ENCODE assay signal across 21 cellular contexts in the genomic region with DNA sequence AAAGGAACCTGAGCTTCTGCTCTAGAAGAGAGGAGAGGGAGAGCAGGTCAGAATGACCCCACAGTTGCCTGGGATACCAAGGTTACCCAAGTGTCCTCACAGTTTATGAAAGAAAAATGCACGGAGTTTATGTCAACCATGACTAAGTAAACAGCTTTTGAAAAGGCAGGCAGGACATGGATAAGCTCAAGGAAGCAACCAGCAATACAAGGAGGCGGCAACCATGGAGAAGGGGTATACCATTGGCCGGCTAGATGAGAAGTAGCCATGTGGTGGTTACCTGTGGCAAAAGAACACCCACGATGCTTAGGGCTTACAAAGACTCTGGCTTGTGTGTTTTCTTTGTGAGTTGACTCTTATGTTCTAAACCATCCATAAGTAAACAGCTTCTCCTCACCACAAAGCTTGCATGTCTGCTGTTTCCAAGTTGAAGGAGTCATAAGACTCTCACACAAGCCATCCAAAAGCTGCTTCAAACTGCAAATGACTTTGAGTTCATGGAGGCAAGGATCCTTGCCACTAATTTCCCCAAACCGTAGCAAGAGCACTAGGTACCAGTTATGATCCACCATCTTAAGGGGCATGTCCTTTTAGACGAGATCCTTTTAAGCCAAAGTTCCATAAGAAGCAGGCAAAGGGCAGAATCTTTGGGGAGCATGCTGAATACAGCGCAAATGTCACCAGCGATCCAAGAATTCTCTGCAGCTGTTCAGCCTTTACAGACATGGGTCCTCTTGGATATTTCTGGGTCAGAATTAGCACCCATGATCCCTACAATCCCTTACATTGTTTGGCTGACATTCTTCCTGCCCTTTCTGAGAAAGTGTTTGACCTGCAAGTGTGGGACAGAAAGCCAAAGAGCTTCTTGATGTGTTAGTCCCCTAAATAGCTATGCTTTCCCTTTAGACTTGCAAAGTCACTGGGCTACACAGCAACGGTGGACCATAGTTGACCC.
DNase-seq lines count a peak whose midpoint lies in the region; ATAC-seq and TF ChIP-seq lines count a peak whose summit lies in the region.
"Had no signal": no experiment of that assay in that cellular context is flagged by ENCODE, and none has a peak within 500 bp of the region (broad histone marks: within the 10 kb centered on the region; RNA-seq: fewer than 3 reads in every experiment).

No MANE protein-coding gene starts in this region.

- no peak overlapping the region for H3K4me2 ChIP-seq in GM23338
- H3K4me2 ChIP-seq: KMS-11 had no signal

- no peaks in the 10 kb centered on the region for H3F3A ChIP-seq in GM23338 (replicated peaks; ENCODE audit: low read depth)

- H3K4me3 Mint-ChIP-seq in GM23338, result no peak overlapping the region
- H3K4me3 Mint-ChIP-seq: activated naive CD4-positive, alpha-beta T cell treated with anti-CD3 and anti-CD28 coated beads, Interleukin-2, amount 50 U/mL, for 24 hours; activated T-cell treated with anti-CD3 and anti-CD28 coated beads, Interleukin-2, amount 50 U/mL, for 72 hours; brain; naive thymus-derived CD4-positive, alpha-beta T cell; T-helper 2 cell treated with Interferon-gamma antibody and Interleukin-4, amounts not matched to agents 5 μg/mL and 100 μg/mL, for 36 hours had no signal

- H3K4me1 ChIP-seq in GM23338 (ENCODE audit: insufficient read depth) (peaks cover 25% of the 10 kb centered on the region), SJSA1 (replicated peaks) (peaks cover 37% of the 10 kb centered on the region), heart right ventricle (peaks cover 0 to 12% (median 0%) of the 10 kb centered on the region in 9 donors)
- H3K4me1 ChIP-seq: pancreas, uterus had no signal

- no peaks in the 10 kb centered on the region for H3K79me2 ChIP-seq in GM23338 (replicated peaks; ENCODE audit: insufficient read depth)

- DNase-seq in Caki2 (ENCODE audit: low read depth) (peak; percentile 39), GM23338 (ENCODE audit: low spot score) (no peak), SJSA1 (ENCODE audit: low read depth in 1 of 2, low spot score in 2 of 2) (peak; percentile 91 to 93), kidney epithelial cell (ENCODE audit: low read depth) (peak; percentile 12), COLO829 (ENCODE audit: low spot score) (no peak), heart right ventricle (no peak)
- no peak for DNase-seq in activated CD4-positive, alpha-beta T cell treated with anti-CD3 and anti-CD28 coated beads for 1 hour
- DNase-seq: activated CD8-positive, alpha-beta memory T cell treated with anti-CD3 and anti-CD28 coated beads for 24 hours; activated T-cell treated with anti-CD3 and anti-CD28 coated beads, Interleukin-2, amount 50 U/mL, for 72 hours; dermis blood vessel endothelial cell; glutamatergic neuron; naive thymus-derived CD4-positive, alpha-beta T cell; NCI-H1092; pancreas; SHP77; uterus had no signal

- H2AFZ ChIP-seq in GM23338, result peak overlapping the region; percentile 43; the same call in 1 of the 2 replicates

- no peak overlapping the region for H3K27ac ChIP-seq in GM23338 (ENCODE audit: low read depth)
- H3K27ac ChIP-seq in SJSA1, result peak overlapping the region; percentile 98
- H3K27ac ChIP-seq in heart right ventricle, result no peak overlapping the region
- H3K27ac ChIP-seq: KMS-11, pancreas, uterus had no signal

- peaks cover 25% of the 10 kb centered on the region for H3K9me2 ChIP-seq in GM23338 (ENCODE audit: insufficient read depth)

- WGBS in heart right ventricle, 2 donors, result 91 to 92% methylated on average over 9 of the region's 9 CpGs

- H3K9me3 Mint-ChIP-seq in GM23338, result no peaks in the 10 kb centered on the region; the same call in 2 of the 3 replicates
- H3K9me3 Mint-ChIP-seq: activated naive CD4-positive, alpha-beta T cell treated with anti-CD3 and anti-CD28 coated beads, Interleukin-2, amount 50 U/mL, for 24 hours; activated T-cell treated with anti-CD3 and anti-CD28 coated beads, Interleukin-2, amount 50 U/mL, for 72 hours; T-helper 2 cell treated with Interferon-gamma antibody and Interleukin-4, amounts not matched to agents 5 μg/mL and 100 μg/mL, for 36 hours had no signal

- no peaks in the 10 kb centered on the region for H4K20me1 ChIP-seq in GM23338 (replicated peaks; ENCODE audit: insufficient read depth)

- in situ Hi-C loops in Caki2 (cut with HindIII; ENCODE audit: low pct_unique_long_range_greater_than_20kb, low sequenced_read_pairs), result no loop called here

- no peak overlapping the region for H3K27ac Mint-ChIP-seq in GM23338
- H3K27ac Mint-ChIP-seq: activated naive CD4-positive, alpha-beta T cell treated with anti-CD3 and anti-CD28 coated beads, Interleukin-2, amount 50 U/mL, for 24 hours; activated T-cell treated with anti-CD3 and anti-CD28 coated beads, Interleukin-2, amount 50 U/mL, for 72 hours; naive thymus-derived CD4-positive, alpha-beta T cell; T-helper 2 cell treated with Interferon-gamma antibody and Interleukin-4, amounts not matched to agents 5 μg/mL and 100 μg/mL, for 36 hours had no signal

- H3K4me3 ChIP-seq in GM23338 (no peak overlapping the region), SJSA1 (no peak overlapping the region), kidney epithelial cell (ENCODE audit: low read depth, low read length) (no peak overlapping the region), heart right ventricle (no peak overlapping the region)
- H3K4me3 ChIP-seq: pancreas, uterus had no signal

- H3K36me3 ChIP-seq in GM23338 (ENCODE audit: insufficient read depth) (no peaks in the 10 kb centered on the region), SJSA1 (no peaks in the 10 kb centered on the region), kidney epithelial cell (ENCODE audit: control insufficient read depth, insufficient read depth, low read length) (no peaks in the 10 kb centered on the region), heart right ventricle (no peaks in the 10 kb centered on the region)
- H3K36me3 ChIP-seq: pancreas, uterus had no signal

- no peak for ATAC-seq in GM23338
- no peak for ATAC-seq in GM18868 (IDR thresholded peaks at IDR 0.05; ENCODE audit: unreplicated experiment)
- no peak for ATAC-seq in heart right ventricle
- ATAC-seq: activated T-cell treated with anti-CD3 and anti-CD28 coated beads, Interleukin-2, amount 50 U/mL, for 72 hours; naive thymus-derived CD4-positive, alpha-beta T cell; pancreas had no signal

- intact Hi-C loops in heart right ventricle (cut with DNase I), result no loop called here

- TF ChIP-seq CTCF in GM23338 (conservative IDR thresholded peaks at IDR 0.05; ENCODE audit: low read depth in 2 of 2) (no peak), kidney epithelial cell (IDR thresholded peaks at IDR 0.05; ENCODE audit: insufficient read depth, low read length, poor library complexity, severe bottlenecking) (no peak), heart right ventricle (IDR thresholded peaks at IDR 0.05) (no peak)

- H3K27me3 ChIP-seq in GM23338 (ENCODE audit: insufficient read depth), result no peaks in the 10 kb centered on the region
- H3K27me3 ChIP-seq in SJSA1 (replicated peaks), result no peaks in the 10 kb centered on the region
- no peaks in the 10 kb centered on the region for H3K27me3 ChIP-seq in kidney epithelial cell (ENCODE audit: control insufficient read depth, insufficient read depth, low read length)
- H3K27me3 ChIP-seq in heart right ventricle, result peaks cover 0 to 6% (median 0%) of the 10 kb centered on the region in 7 donors
- H3K27me3 ChIP-seq: pancreas, uterus had no signal

- peaks cover 30% of the 10 kb centered on the region for H3K4me1 Mint-ChIP-seq in GM23338
- H3K4me1 Mint-ChIP-seq: activated naive CD4-positive, alpha-beta T cell treated with anti-CD3 and anti-CD28 coated beads, Interleukin-2, amount 50 U/mL, for 24 hours; naive thymus-derived CD4-positive, alpha-beta T cell had no signal

- no peaks in the 10 kb centered on the region; the same call in 2 of the 3 replicates for H3K36me3 Mint-ChIP-seq in GM23338 (ENCODE audit: low read depth)
- H3K36me3 Mint-ChIP-seq: activated naive CD4-positive, alpha-beta T cell treated with anti-CD3 and anti-CD28 coated beads, Interleukin-2, amount 50 U/mL, for 24 hours; brain had no signal

- no peaks in the 10 kb centered on the region for H3K9me3 ChIP-seq in SJSA1 (replicated peaks)
- no peaks in the 10 kb centered on the region for H3K9me3 ChIP-seq in heart right ventricle
- H3K9me3 ChIP-seq: pancreas, uterus had no signal

- H3K27me3 Mint-ChIP-seq in GM23338 (ENCODE audit: insufficient read depth, low read depth, poor library complexity), result peaks cover 6% of the 10 kb centered on the region

TF ChIP-seq in GM23338, 12 proteins besides CTCF, POLR2A, EP300 and RAD21 (continues in another document):
- TF ChIP-seq ZNF114 (CRISPR knock-in tag; IDR thresholded peaks at IDR 0.05), result no peak
- TF ChIP-seq JUNB (IDR thresholded peaks at IDR 0.05; ENCODE audit: unreplicated experiment), result no peak

Comparison
In these comparisons a context has a peak if more than half of its experiments do, and no peak if none do; other contexts are left out.
1. DNase-seq: peak in Caki2 (single experiment), SJSA1 (2 of 2) and kidney epithelial cell (single experiment); none in GM23338 (single experiment), COLO829 (single experiment), activated CD4-positive, alpha-beta T cell treated with anti-CD3 and anti-CD28 coated beads for 1 hour (single experiment) and heart right ventricle (0 of 2).